Comparison of ENCODE assay signal across 13 cellular contexts in genomic region chr13:73740681-73741080, GRCh38.
DNase-seq lines count a peak whose midpoint lies in the region; ATAC-seq, FAIRE-seq and TF ChIP-seq lines count a peak whose summit lies in the region.
"Had no signal": no experiment of that assay in that cellular context is flagged by ENCODE, and none has a peak within 500 bp of the region (broad histone marks: within the 10 kb centered on the region; RNA-seq: fewer than 3 reads in every experiment).

No MANE protein-coding gene starts in this region.

- H3K27ac Mint-ChIP-seq in activated naive CD4-positive, alpha-beta T cell treated with anti-CD3 and anti-CD28 coated beads, Interleukin-2, amount 50 U/mL, for 24 hours = peak overlapping the region; percentile 24
- H3K27ac Mint-ChIP-seq in activated naive CD4-positive, alpha-beta T cell treated with anti-CD3 and anti-CD28 coated beads, Interleukin-2, amount 10 ng/mL, durations not matched to agents 7 days and 5 days = no peak overlapping the region
- H3K27ac Mint-ChIP-seq: endodermal cell had no signal

- peaks cover 0 to 10% of the 10 kb centered on the region in 2 donors for H3K4me1 ChIP-seq in thoracic aorta (ENCODE audit: control insufficient read depth in 1 of 2, low read depth in 2 of 2)

- H3K9me3 ChIP-seq in thoracic aorta = no peaks in the 10 kb centered on the region

- H3K4me3 ChIP-seq in coronary artery (peak overlapping the region; percentile 21), thoracic aorta (peak overlapping the region; percentile 55)

- no peaks in the 10 kb centered on the region for H3K36me3 ChIP-seq in thoracic aorta

- H3K9me3 Mint-ChIP-seq in activated naive CD4-positive, alpha-beta T cell treated with anti-CD3 and anti-CD28 coated beads, Interleukin-2, amount 50 U/mL, for 24 hours = no peaks in the 10 kb centered on the region
- no peaks in the 10 kb centered on the region for H3K9me3 Mint-ChIP-seq in activated naive CD4-positive, alpha-beta T cell treated with anti-CD3 and anti-CD28 coated beads, Interleukin-2, amount 10 ng/mL, durations not matched to agents 7 days and 5 days

- no peak overlapping the region for H3K27ac ChIP-seq in coronary artery
- no peak overlapping the region for H3K27ac ChIP-seq in thoracic aorta

- ATAC-seq in thoracic aorta (ENCODE audit: insufficient number of reproducible peaks, low FRiP score, low read depth) = no peak

- no peak for DNase-seq in activated naive CD4-positive, alpha-beta T cell treated with anti-CD3 and anti-CD28 coated beads, Interleukin-2, amount 10 ng/mL, durations not matched to agents 7 days and 5 days
- no peak for DNase-seq in coronary artery (ENCODE audit: low spot score)
- peak; percentile 50 for DNase-seq in middle frontal gyrus (ENCODE audit: extremely low spot score, low spot score)
- DNase-seq in thoracic aorta (ENCODE audit: low spot score) = no peak
- DNase-seq in NCI-H345 treated with DMSO at 0.1 percent for 48 hours (lab: John Stamatoyannopoulos, UW; ENCODE audit: unreplicated experiment) = no peak
- no peak for DNase-seq in GM19240 (ENCODE audit: insufficient read length, low spot score)
- no peak for DNase-seq in GM12891 (ENCODE audit: insufficient read length, low spot score)
- DNase-seq: Karpas-422, midbrain, NCI-H2107, retina had no signal

- no peaks in the 10 kb centered on the region for H3K27me3 ChIP-seq in thoracic aorta (replicated peaks; ENCODE audit: insufficient read depth)

- TF ChIP-seq POLR2A in GM12891 (IDR thresholded peaks at IDR 0.05; ENCODE audit: low read depth, low read length) = no peak

- CTCF ChIA-PET in activated naive CD4-positive, alpha-beta T cell treated with anti-CD3 and anti-CD28 coated beads, Interleukin-2, amount 10 ng/mL, durations not matched to agents 7 days and 5 days (lab: Charles Lee) = interaction anchor here (0.8 to 1.3 kb wide), 2 partner anchors 26 to 810 kb away, joined by 3 to 4 read pairs; no protein-coding TSS in a partner anchor

- H3K4me1 Mint-ChIP-seq in activated naive CD4-positive, alpha-beta T cell treated with anti-CD3 and anti-CD28 coated beads, Interleukin-2, amount 50 U/mL, for 24 hours = peaks cover 62% of the 10 kb centered on the region
- H3K4me1 Mint-ChIP-seq in activated naive CD4-positive, alpha-beta T cell treated with anti-CD3 and anti-CD28 coated beads, Interleukin-2, amount 10 ng/mL, durations not matched to agents 7 days and 5 days = peaks cover 46% of the 10 kb centered on the region

- H3K4me3 Mint-ChIP-seq in activated naive CD4-positive, alpha-beta T cell treated with anti-CD3 and anti-CD28 coated beads, Interleukin-2, amount 50 U/mL, for 24 hours = peak overlapping the region; percentile 73
- H3K4me3 Mint-ChIP-seq in activated naive CD4-positive, alpha-beta T cell treated with anti-CD3 and anti-CD28 coated beads, Interleukin-2, amount 10 ng/mL, durations not matched to agents 7 days and 5 days = no peak overlapping the region
- H3K4me3 Mint-ChIP-seq: endodermal cell had no signal

- TF ChIP-seq CTCF in coronary artery (IDR thresholded peaks at IDR 0.05) (no peak), thoracic aorta (IDR thresholded peaks at IDR 0.05) (no peak)

- no peak for FAIRE-seq in GM12891 (lab: Jason Lieb, UNC)

- H3K27me3 Mint-ChIP-seq in activated naive CD4-positive, alpha-beta T cell treated with anti-CD3 and anti-CD28 coated beads, Interleukin-2, amount 50 U/mL, for 24 hours = no peaks in the 10 kb centered on the region
- H3K27me3 Mint-ChIP-seq in activated naive CD4-positive, alpha-beta T cell treated with anti-CD3 and anti-CD28 coated beads, Interleukin-2, amount 10 ng/mL, durations not matched to agents 7 days and 5 days = no peaks in the 10 kb centered on the region

- peaks cover 4% of the 10 kb centered on the region for H3K36me3 Mint-ChIP-seq in activated naive CD4-positive, alpha-beta T cell treated with anti-CD3 and anti-CD28 coated beads, Interleukin-2, amount 50 U/mL, for 24 hours
- H3K36me3 Mint-ChIP-seq in activated naive CD4-positive, alpha-beta T cell treated with anti-CD3 and anti-CD28 coated beads, Interleukin-2, amount 10 ng/mL, durations not matched to agents 7 days and 5 days = peaks cover 10% of the 10 kb centered on the region

TF ChIP-seq in GM12891, 5 proteins besides CTCF, POLR2A, EP300 and RAD21:
- TF ChIP-seq PAX5 (IDR thresholded peaks at IDR 0.05; ENCODE audit: insufficient read depth, low read length, severe bottlenecking) (no peak), SPI1 (IDR thresholded peaks at IDR 0.05; ENCODE audit: low read depth, low read length) (no peak), POU2F2 (IDR thresholded peaks at IDR 0.05; ENCODE audit: low read depth, low read length) (no peak), TAF1 (IDR thresholded peaks at IDR 0.05; ENCODE audit: low read depth, low read length) (no peak), POLR2AphosphoS5 (IDR thresholded peaks at IDR 0.05; ENCODE audit: low read depth, low read length) (no peak)
